ENCODE assay signal across 19 cellular contexts in genomic region chr5:150628936-150629485, GRCh38. TPM values are rescaled to one million over a fixed set of nuclear protein-coding genes. Genes with fewer than 3 reads are reported as not detected.
DNase-seq lines count a peak whose midpoint lies in the region; ATAC-seq, FAIRE-seq and TF ChIP-seq lines count a peak whose summit lies in the region.
"Had no signal": no experiment of that assay in that cellular context is flagged by ENCODE, and none has a peak within 500 bp of the region (broad histone marks: within the 10 kb centered on the region; RNA-seq: fewer than 3 reads in every experiment).

No MANE protein-coding gene starts in this region.

- intact Hi-C loops in kidney (cut with DNase I) (no loop called here), colonic mucosa (cut with DNase I) (no loop called here)
- intact Hi-C loops in CD4-positive, alpha-beta memory T cell (cut with micrococcal nuclease): no loop called here

- no peak for FAIRE-seq in astrocyte (lab: Jason Lieb, UNC)
- no peak for FAIRE-seq in kidney (lab: Jason Lieb, UNC)
- FAIRE-seq: RCC 7860 had no signal

- TF ChIP-seq CTCF in astrocyte (IDR thresholded peaks at IDR 0.05; ENCODE audit: insufficient read depth, low read depth, low read length) (no peak), kidney (IDR thresholded peaks at IDR 0.05; ENCODE audit: borderline replicate concordance, extremely low read depth, insufficient read depth) (no peak), colonic mucosa (IDR thresholded peaks at IDR 0.05) (no peak)

- POLR2A ChIA-PET in CD4-positive, alpha-beta memory T cell (lab: Charles Lee; ENCODE audit: partially characterized antibody): no interaction called here

- no peak overlapping the region for H3K27ac ChIP-seq in astrocyte (ENCODE audit: low read depth, low read length)
- no peak overlapping the region for H3K27ac ChIP-seq in kidney (ENCODE audit: low read depth in 2 of 2, low read length in 2 of 2)
- H3K27ac ChIP-seq in CD4-positive, alpha-beta memory T cell (ENCODE audit: low read depth, low read length): no peak overlapping the region
- no peak overlapping the region for H3K27ac ChIP-seq in colonic mucosa

- H3K27me3 Mint-ChIP-seq in astrocyte (ENCODE audit: low read depth, unreplicated experiment): peaks cover 6% of the 10 kb centered on the region
- H3K27me3 Mint-ChIP-seq in stimulated activated memory B cell treated with anti-CD40 and anti-IgM and Interleukin-4, amounts not matched to agents 10 μg/mL and 1 μg/mL and 100 μg/mL, for 72 hours: no peaks in the 10 kb centered on the region
- H3K27me3 Mint-ChIP-seq in CD4-positive, alpha-beta memory T cell: peaks cover 1 to 20% of the 10 kb centered on the region in 2 donors

- no peak overlapping the region for H2AFZ ChIP-seq in astrocyte (ENCODE audit: low read depth, low read length)

- H3K4me1 ChIP-seq in astrocyte (ENCODE audit: insufficient read depth, low read length) (peaks cover 47% of the 10 kb centered on the region), kidney (ENCODE audit: control insufficient read depth in 1 of 2, insufficient read depth in 1 of 2, low read depth in 1 of 2, low read length in 2 of 2) (peaks cover 6 to 18% of the 10 kb centered on the region in 2 donors), colonic mucosa (no peaks in the 10 kb centered on the region)
- peaks cover 12% of the 10 kb centered on the region for H3K4me1 ChIP-seq in CD4-positive, alpha-beta memory T cell (ENCODE audit: insufficient read depth, low read length)

- H3K4me3 Mint-ChIP-seq in astrocyte (ENCODE audit: unreplicated experiment): no peak overlapping the region
- no peak overlapping the region for H3K4me3 Mint-ChIP-seq in stimulated activated memory B cell treated with anti-CD40 and anti-IgM and Interleukin-4, amounts not matched to agents 10 μg/mL and 1 μg/mL and 100 μg/mL, for 72 hours
- no peak overlapping the region for H3K4me3 Mint-ChIP-seq in CD4-positive, alpha-beta memory T cell
- H3K4me3 Mint-ChIP-seq: activated naive CD4-positive, alpha-beta T cell treated with anti-CD3 and anti-CD28 coated beads, Interleukin-2, amount 10 ng/mL, durations not matched to agents 7 days and 5 days; natural killer cell treated with Interleukin-12 subunit alpha and Interleukin-12 subunit beta and Interleukin-15 and Interleukin-18, amount 100 ng/mL, for 72 hours had no signal

- H3K36me3 ChIP-seq in astrocyte (ENCODE audit: insufficient read depth, low read length): no peaks in the 10 kb centered on the region
- no peaks in the 10 kb centered on the region for H3K36me3 ChIP-seq in kidney (ENCODE audit: control insufficient read depth in 1 of 2, insufficient read depth in 2 of 2, low read length in 2 of 2)
- no peaks in the 10 kb centered on the region for H3K36me3 ChIP-seq in CD4-positive, alpha-beta memory T cell (ENCODE audit: insufficient read depth, low read length)
- H3K36me3 ChIP-seq in colonic mucosa: no peaks in the 10 kb centered on the region
- H3K36me3 ChIP-seq: BE2C had no signal

- no peak for ATAC-seq in stimulated activated memory B cell treated with anti-CD40 and anti-IgM and Interleukin-4, amounts not matched to agents 10 μg/mL and 1 μg/mL and 100 μg/mL, for 72 hours
- ATAC-seq: natural killer cell treated with Interleukin-12 subunit alpha and Interleukin-12 subunit beta and Interleukin-15 and Interleukin-18, amount 100 ng/mL, for 72 hours had no signal

- H3K79me2 ChIP-seq in astrocyte (ENCODE audit: insufficient read depth, low read length): peaks cover 50% of the 10 kb centered on the region

- peaks cover 45% of the 10 kb centered on the region for H3K4me1 Mint-ChIP-seq in astrocyte (ENCODE audit: low read depth, unreplicated experiment)
- H3K4me1 Mint-ChIP-seq in stimulated activated memory B cell treated with anti-CD40 and anti-IgM and Interleukin-4, amounts not matched to agents 10 μg/mL and 1 μg/mL and 100 μg/mL, for 72 hours: peaks cover 70% of the 10 kb centered on the region
- peaks cover 3 to 5% (median 4%) of the 10 kb centered on the region in 4 donors for H3K4me1 Mint-ChIP-seq in CD4-positive, alpha-beta memory T cell

- H3K36me3 Mint-ChIP-seq in astrocyte (ENCODE audit: low read depth, unreplicated experiment): peaks cover 8% of the 10 kb centered on the region
- peaks cover 17% of the 10 kb centered on the region for H3K36me3 Mint-ChIP-seq in stimulated activated memory B cell treated with anti-CD40 and anti-IgM and Interleukin-4, amounts not matched to agents 10 μg/mL and 1 μg/mL and 100 μg/mL, for 72 hours
- H3K36me3 Mint-ChIP-seq in CD4-positive, alpha-beta memory T cell: no peaks in the 10 kb centered on the region
- H3K36me3 Mint-ChIP-seq: activated naive CD4-positive, alpha-beta T cell treated with anti-CD3 and anti-CD28 coated beads, Interleukin-2, amount 10 ng/mL, durations not matched to agents 7 days and 5 days had no signal

- H3K9ac ChIP-seq in astrocyte (ENCODE audit: low read length): no peak overlapping the region
- no peak overlapping the region for H3K9ac ChIP-seq in kidney (ENCODE audit: low read length in 2 of 2)
- no peak overlapping the region for H3K9ac ChIP-seq in colonic mucosa (ENCODE audit: low read depth in 2 of 2, low read length in 2 of 2)

- H3K9me3 Mint-ChIP-seq in astrocyte (ENCODE audit: unreplicated experiment): no peaks in the 10 kb centered on the region
- no peaks in the 10 kb centered on the region for H3K9me3 Mint-ChIP-seq in stimulated activated memory B cell treated with anti-CD40 and anti-IgM and Interleukin-4, amounts not matched to agents 10 μg/mL and 1 μg/mL and 100 μg/mL, for 72 hours
- H3K9me3 Mint-ChIP-seq in CD4-positive, alpha-beta memory T cell: no peaks in the 10 kb centered on the region
- H3K9me3 Mint-ChIP-seq: activated naive CD4-positive, alpha-beta T cell treated with anti-CD3 and anti-CD28 coated beads, Interleukin-2, amount 10 ng/mL, durations not matched to agents 7 days and 5 days; natural killer cell treated with Interleukin-12 subunit alpha and Interleukin-12 subunit beta and Interleukin-15 and Interleukin-18, amount 100 ng/mL, for 72 hours had no signal

- H3K27ac Mint-ChIP-seq in astrocyte (ENCODE audit: unreplicated experiment): peak overlapping the region; percentile 12
- peak overlapping the region; percentile 79 for H3K27ac Mint-ChIP-seq in stimulated activated memory B cell treated with anti-CD40 and anti-IgM and Interleukin-4, amounts not matched to agents 10 μg/mL and 1 μg/mL and 100 μg/mL, for 72 hours
- no peak overlapping the region for H3K27ac Mint-ChIP-seq in CD4-positive, alpha-beta memory T cell
- H3K27ac Mint-ChIP-seq: activated naive CD4-positive, alpha-beta T cell treated with anti-CD3 and anti-CD28 coated beads, Interleukin-2, amount 10 ng/mL, durations not matched to agents 7 days and 5 days; natural killer cell treated with Interleukin-12 subunit alpha and Interleukin-12 subunit beta and Interleukin-15 and Interleukin-18, amount 100 ng/mL, for 72 hours had no signal

- no peaks in the 10 kb centered on the region for H3K9me3 ChIP-seq in astrocyte (ENCODE audit: insufficient read depth, low read depth, low read length)
- no peaks in the 10 kb centered on the region for H3K9me3 ChIP-seq in kidney (ENCODE audit: control insufficient read depth in 1 of 2, low read length in 2 of 2)
- H3K9me3 ChIP-seq in CD4-positive, alpha-beta memory T cell (ENCODE audit: control insufficient read depth in 1 of 2, low read length in 2 of 2): no peaks in the 10 kb centered on the region
- no peaks in the 10 kb centered on the region for H3K9me3 ChIP-seq in colonic mucosa
- H3K9me3 ChIP-seq: BE2C had no signal

- CTCF ChIA-PET in CD4-positive, alpha-beta memory T cell (lab: Charles Lee; ENCODE audit: partially characterized antibody): no interaction called here

- peak overlapping the region; percentile 17 for H3K4me2 ChIP-seq in astrocyte (ENCODE audit: low read length)

- no peak overlapping the region for H3K4me3 ChIP-seq in astrocyte (ENCODE audit: insufficient read depth, low read depth, low read length)
- H3K4me3 ChIP-seq in kidney (ENCODE audit: low read length in 2 of 2): no peak overlapping the region
- no peak overlapping the region for H3K4me3 ChIP-seq in CD4-positive, alpha-beta memory T cell (ENCODE audit: low read length in 2 of 2)
- H3K4me3 ChIP-seq in colonic mucosa: no peak overlapping the region

- H3K27me3 ChIP-seq in astrocyte (ENCODE audit: insufficient read depth, low read length) (no peaks in the 10 kb centered on the region), colonic mucosa (no peaks in the 10 kb centered on the region)
- H3K27me3 ChIP-seq in CD4-positive, alpha-beta memory T cell (ENCODE audit: insufficient read depth, low read length): no peaks in the 10 kb centered on the region
- H3K27me3 ChIP-seq: BE2C had no signal

- DNase-seq in ELR (ENCODE audit: low read depth) (peak; percentile 42), astrocyte (ENCODE audit: low read depth) (no peak), kidney (peak; percentile 8), AG08395 (ENCODE audit: low spot score) (no peak), colonic mucosa (no peak), GOT3 (lab: John Stamatoyannopoulos, UW) (no peak)
- no peak for DNase-seq in CD4-positive, alpha-beta memory T cell
- DNase-seq: activated CD4-positive, alpha-beta T cell treated with anti-CD3 and anti-CD28 coated beads, Interleukin-2, amount 50 U/mL, for 48 hours; activated naive CD4-positive, alpha-beta T cell treated with anti-CD3 and anti-CD28 coated beads, Interleukin-2, amount 10 ng/mL, durations not matched to agents 7 days and 5 days; activated T-cell treated with anti-CD3 and anti-CD28 coated beads, Interleukin-2, amount 50 U/mL, for 1 hour; BE2C; central memory CD4-positive, alpha-beta T cell; foreskin melanocyte; NCI-H1048; NCI-H2171; NCI-H748 treated with DMSO at 0.1 percent for 48 hours had no signal

- peaks cover 25% of the 10 kb centered on the region for H4K20me1 ChIP-seq in astrocyte (ENCODE audit: insufficient read depth, low read length)

RNA-seq across cellular contexts. Expression of gene SYNPO, which starts 11.4 kb away (rescaled TPM):
- total RNA-seq in astrocyte: 40.2 and 68.9 TPM in 2 replicates
- total RNA-seq in kidney: 87.6 TPM
- 46.3 TPM for polyA plus RNA-seq in kidney (ENCODE audit: insufficient read depth, low read depth, low replicate concordance)
- under 1 TPM in 1 of 2 experiments, not detected in 1; 0.06 TPM for total RNA-seq in CD4-positive, alpha-beta memory T cell
- polyA plus RNA-seq in CD4-positive, alpha-beta memory T cell: not detected
- 10 to 100 TPM; 32.4 to 62.9 TPM for total RNA-seq in colonic mucosa

RNA-seq across cellular contexts. Expression of gene MYOZ3, which starts 32.0 kb away (rescaled TPM):
- total RNA-seq in astrocyte (5.5 and 9.4 TPM in 2 replicates), kidney (0.66 TPM), colonic mucosa (under 1 TPM; 0.12 to 0.32 TPM)
- polyA plus RNA-seq in kidney (ENCODE audit: insufficient read depth, low read depth, low replicate concordance): 1.3 TPM
- not detected for total RNA-seq in CD4-positive, alpha-beta memory T cell
- polyA plus RNA-seq in CD4-positive, alpha-beta memory T cell: not detected
- total RNA-seq: natural killer cell treated with Interleukin-12 subunit alpha and Interleukin-12 subunit beta and Interleukin-15 and Interleukin-18, amount 100 ng/mL, for 72 hours had no signal

Comparison
In these comparisons a context has a peak if more than half of its experiments do, and no peak if none do; other contexts are left out.
1. DNase-seq: peak in ELR (single experiment) and kidney (single experiment); none in astrocyte (single experiment), AG08395 (single experiment), CD4-positive, alpha-beta memory T cell (0 of 5), colonic mucosa (single experiment) and GOT3 (single experiment).
2. H3K27ac Mint-ChIP-seq: peak in astrocyte (single experiment) and stimulated activated memory B cell treated with anti-CD40 and anti-IgM and Interleukin-4, amounts not matched to agents 10 μg/mL and 1 μg/mL and 100 μg/mL, for 72 hours (single experiment); none in CD4-positive, alpha-beta memory T cell (0 of 7).
3. RNA of gene SYNPO, which starts 11.4 kb away (total RNA-seq): 87.6 TPM in kidney (single experiment), 32.4 to 62.9 TPM in colonic mucosa and 40.2 to 68.9 TPM in astrocyte; 0.06 TPM in CD4-positive, alpha-beta memory T cell; every median in the first group is over 10 times any median in the second.